In genomic region chr4:175954685-175955084, GRCh38 we compare ENCODE assay signal across 22 cellular contexts.
DNase-seq lines count a peak whose midpoint lies in the region; ATAC-seq, FAIRE-seq and TF ChIP-seq lines count a peak whose summit lies in the region.
"Had no signal": no experiment of that assay in that cellular context is flagged by ENCODE, and none has a peak within 500 bp of the region (broad histone marks: within the 10 kb centered on the region; RNA-seq: fewer than 3 reads in every experiment).

No MANE protein-coding gene starts in this region.

- H3K27ac ChIP-seq in right lobe of liver (no peak overlapping the region), HepG2 (ENCODE audit: extremely low read length, insufficient read depth, low read length) (no peak overlapping the region), adrenal gland (no peak overlapping the region), neural progenitor cell (no peak overlapping the region), Peyer's patch (no peak overlapping the region), transverse colon (no peak overlapping the region)
- H3K27ac ChIP-seq: A549; BLaER1 treated with 17β-estradiol and CSF1 and Interleukin-3, amounts not matched to agents 10 nM and 100 nM; SK-N-MC had no signal

- peak overlapping the region; percentile 65 for H3K27ac Mint-ChIP-seq in neural progenitor cell
- H3K27ac Mint-ChIP-seq: CD4-positive, alpha-beta T cell had no signal

- H3K4me2 ChIP-seq in HepG2 (ENCODE audit: low read depth, low read length): no peak overlapping the region
- H3K4me2 ChIP-seq in neural progenitor cell: no peak overlapping the region
- H3K4me2 ChIP-seq: A549; BLaER1 treated with 17β-estradiol and CSF1 and Interleukin-3, amounts not matched to agents 10 nM and 100 nM had no signal

- intact Hi-C loops in right lobe of liver (cut with DNase I) (no loop called here), HepG2 (cut with micrococcal nuclease; ENCODE audit: unreplicated experiment) (no loop called here), adrenal gland (cut with DNase I) (no loop called here), transverse colon (cut with DNase I; ENCODE audit: low total_unique reads) (no loop called here), left colon (cut with DNase I, micrococcal nuclease) (no loop called here)

- H3K36me3 Mint-ChIP-seq in neural progenitor cell: no peaks in the 10 kb centered on the region

- H3K4me1 ChIP-seq in right lobe of liver (no peaks in the 10 kb centered on the region), HepG2 (ENCODE audit: insufficient read depth, low read length) (no peaks in the 10 kb centered on the region), adrenal gland (replicated peaks in 1 of 2) (no peaks in the 10 kb centered on the region), neural progenitor cell (no peaks in the 10 kb centered on the region), Peyer's patch (no peaks in the 10 kb centered on the region), transverse colon (peaks cover 0 to 3% (median 0%) of the 10 kb centered on the region in 4 donors)
- H3K4me1 ChIP-seq: A549; BLaER1 treated with 17β-estradiol and CSF1 and Interleukin-3, amounts not matched to agents 10 nM and 100 nM had no signal

- H3K4me1 Mint-ChIP-seq in neural progenitor cell: peaks cover 3% of the 10 kb centered on the region

- H3K27me3 Mint-ChIP-seq in neural progenitor cell (ENCODE audit: insufficient read depth, low read depth): no peaks in the 10 kb centered on the region

- H4K20me1 ChIP-seq in HepG2 (ENCODE audit: insufficient read depth, low read length) (no peaks in the 10 kb centered on the region), neural progenitor cell (ENCODE audit: low read depth) (no peaks in the 10 kb centered on the region)
- H4K20me1 ChIP-seq: BLaER1 treated with 17β-estradiol and CSF1 and Interleukin-3, amounts not matched to agents 10 nM and 100 nM had no signal

- FAIRE-seq in HepG2 (lab: Jason Lieb, UNC): no peak
- FAIRE-seq: A549, GM12892, H54, RCC 7860 had no signal

- POLR2A ChIA-PET in HepG2 (lab: Yijun Ruan, JAX): no interaction called here

- H3K4me3 ChIP-seq in right lobe of liver (no peak overlapping the region), HepG2 (replicated peaks in 1 of 3; ENCODE audit: insufficient read depth in 1 of 3, low read depth in 2 of 3, low read length in 3 of 3) (no peak overlapping the region), adrenal gland (no peak overlapping the region), neural progenitor cell (no peak overlapping the region), Peyer's patch (no peak overlapping the region), transverse colon (no peak overlapping the region)
- H3K4me3 ChIP-seq: A549; BLaER1 treated with 17β-estradiol and CSF1 and Interleukin-3, amounts not matched to agents 10 nM and 100 nM; SK-N-MC had no signal

- TF ChIP-seq CTCF in right lobe of liver (IDR thresholded peaks at IDR 0.05): no peak
- TF ChIP-seq CTCF in HepG2 (CRISPR knock-in tag; IDR thresholded peaks at IDR 0.05): no peak
- TF ChIP-seq CTCF in adrenal gland (IDR thresholded peaks at IDR 0.05): no peak
- no peak for TF ChIP-seq CTCF in neural progenitor cell (IDR thresholded peaks at IDR 0.05)
- no peak for TF ChIP-seq CTCF in Peyer's patch (IDR thresholded peaks at IDR 0.05)
- no peak for TF ChIP-seq CTCF in transverse colon (IDR thresholded peaks at IDR 0.05)

- H3K4me3 Mint-ChIP-seq in neural progenitor cell: no peak overlapping the region
- H3K4me3 Mint-ChIP-seq: CD4-positive, alpha-beta T cell had no signal

- no peak for TF ChIP-seq RAD21 in HepG2 (CRISPR knock-in tag; IDR thresholded peaks at IDR 0.05)

- TF ChIP-seq EP300 in HepG2 (IDR thresholded peaks at IDR 0.05; ENCODE audit: low read depth in 2 of 2, low read length in 2 of 2) (no peak), HepG2 (CRISPR knock-in tag; IDR thresholded peaks at IDR 0.05; ENCODE audit: borderline replicate concordance) (no peak), transverse colon (IDR thresholded peaks at IDR 0.05; ENCODE audit: low read depth) (no peak)

- H3K79me2 ChIP-seq in HepG2 (ENCODE audit: insufficient read depth, low read length) (no peaks in the 10 kb centered on the region), neural progenitor cell (ENCODE audit: low read depth) (no peaks in the 10 kb centered on the region)

- no peaks in the 10 kb centered on the region for H3K27me3 ChIP-seq in right lobe of liver
- no peaks in the 10 kb centered on the region; a peak in 1 of 5 replicates for H3K27me3 ChIP-seq in HepG2 (ENCODE audit: control insufficient read depth in 1 of 2, insufficient read depth in 2 of 2, low read length in 2 of 2)
- no peaks in the 10 kb centered on the region for H3K27me3 ChIP-seq in adrenal gland
- H3K27me3 ChIP-seq in neural progenitor cell: no peaks in the 10 kb centered on the region
- H3K27me3 ChIP-seq in Peyer's patch: no peaks in the 10 kb centered on the region
- no peaks in the 10 kb centered on the region for H3K27me3 ChIP-seq in transverse colon
- H3K27me3 ChIP-seq: BLaER1 treated with 17β-estradiol and CSF1 and Interleukin-3, amounts not matched to agents 10 nM and 100 nM had no signal

- in situ Hi-C loops in HepG2 (cut with HindIII; ENCODE audit: extremely low pct_ligation_motif_present, low pct_unique_long_range_greater_than_20kb): no loop called here
- in situ Hi-C loops in transverse colon (cut with MboI; ENCODE audit: low pct_ligation_motif_present in 1 of 4, low pct_unique_long_range_greater_than_20kb in 1 of 4, low sequenced_read_pairs in 3 of 4): no loop called here

- no peak for DNase-seq in right lobe of liver
- no peak for DNase-seq in HepG2 (ENCODE audit: low spot score)
- peak in 4 of 7 donors; percentile 14 to 56 (median 19) for DNase-seq in adrenal gland
- DNase-seq in neural progenitor cell (ENCODE audit: low spot score): no peak
- DNase-seq in Peyer's patch: no peak
- DNase-seq in transverse colon: no peak
- DNase-seq in left colon: no peak
- DNase-seq: CD4-positive, alpha-beta T cell; DMS79; NCI-H1092 treated with DMSO at 0.1 percent for 48 hours; NCI-H1436; NCI-H187; NCI-H2081 treated with DMSO at 0.1 percent for 48 hours; NCI-H446 treated with DMSO at 0.1 percent for 48 hours; SIG-M5; SW 1271 had no signal

- BruUV-seq in HepG2 (replicated peaks; lab: Mats Ljungman, UMichigan): no TSS peak

- WGBS in right lobe of liver (ENCODE audit: insufficient coverage, low coverage, low lambda C conversion rate, missing lambda C conversion rate): 54% methylated on average over 3 of the region's 3 CpGs
- WGBS in HepG2 (ENCODE audit: low lambda C conversion rate): 3% methylated on average over 3 of the region's 3 CpGs
- WGBS in adrenal gland, 4 donors: 63 to 81% (median 70%) methylated on average over 3 of the region's 3 CpGs
- 71 to 79% methylated on average over 3 of the region's 3 CpGs for WGBS in transverse colon (ENCODE audit: low coverage in 1 of 2), 2 donors

- peaks cover 4% of the 10 kb centered on the region for H3K9me3 Mint-ChIP-seq in neural progenitor cell
- H3K9me3 Mint-ChIP-seq: CD4-positive, alpha-beta T cell had no signal

- H3K9me3 ChIP-seq in right lobe of liver (no peaks in the 10 kb centered on the region), HepG2 (ENCODE audit: low read length) (no peaks in the 10 kb centered on the region), adrenal gland (replicated peaks in 1 of 3) (peaks cover 0 to 7% (median 0%) of the 10 kb centered on the region in 3 donors), neural progenitor cell (ENCODE audit: low read depth) (no peaks in the 10 kb centered on the region), Peyer's patch (no peaks in the 10 kb centered on the region), transverse colon (no peaks in the 10 kb centered on the region)
- H3K9me3 ChIP-seq: A549; BLaER1 treated with 17β-estradiol and CSF1 and Interleukin-3, amounts not matched to agents 10 nM and 100 nM had no signal

- ATAC-seq in right lobe of liver: peak in 3 of 4 donors; percentile 35 to 75 (median 64)
- no peak for ATAC-seq in HepG2
- no peak for ATAC-seq in left colon

- no peak overlapping the region for H3K9ac ChIP-seq in HepG2 (ENCODE audit: insufficient read depth, low read depth, low read length)
- no peak overlapping the region for H3K9ac ChIP-seq in neural progenitor cell
- H3K9ac ChIP-seq: BLaER1 treated with 17β-estradiol and CSF1 and Interleukin-3, amounts not matched to agents 10 nM and 100 nM had no signal

- TF ChIP-seq POLR2A in right lobe of liver (IDR thresholded peaks at IDR 0.05) (no peak), HepG2 (IDR thresholded peaks at IDR 0.05; ENCODE audit: insufficient read depth in 1 of 2, low read depth in 2 of 2, low read length in 2 of 2) (no peak), adrenal gland (IDR thresholded peaks at IDR 0.05) (no peak), Peyer's patch (IDR thresholded peaks at IDR 0.05) (no peak), transverse colon (IDR thresholded peaks at IDR 0.05) (no peak)

- no peak overlapping the region for H2AFZ ChIP-seq in HepG2 (ENCODE audit: low read length)
- H2AFZ ChIP-seq in neural progenitor cell (replicated peaks): no peak overlapping the region

- CTCF ChIA-PET in HepG2 (lab: Yijun Ruan, JAX; ENCODE audit: low intra/inter-chr PET ratio, low total read pairs): no interaction called here

- H3K36me3 ChIP-seq in right lobe of liver: no peaks in the 10 kb centered on the region
- H3K36me3 ChIP-seq in HepG2 (replicated peaks in 1 of 2; ENCODE audit: control insufficient read depth in 1 of 2, insufficient read depth in 2 of 2, low read length in 2 of 2): no peaks in the 10 kb centered on the region
- no peaks in the 10 kb centered on the region for H3K36me3 ChIP-seq in adrenal gland (replicated peaks in 1 of 2)
- no peaks in the 10 kb centered on the region for H3K36me3 ChIP-seq in neural progenitor cell
- no peaks in the 10 kb centered on the region for H3K36me3 ChIP-seq in Peyer's patch
- H3K36me3 ChIP-seq in transverse colon: no peaks in the 10 kb centered on the region
- H3K36me3 ChIP-seq: BLaER1 treated with 17β-estradiol and CSF1 and Interleukin-3, amounts not matched to agents 10 nM and 100 nM had no signal

- H3F3A ChIP-seq in neural progenitor cell (ENCODE audit: low read depth): no peaks in the 10 kb centered on the region

TF ChIP-seq in HepG2, 621 proteins besides CTCF, POLR2A, EP300 and RAD21 (continues in another document):
- TF ChIP-seq ZNF580 (CRISPR knock-in tag; IDR thresholded peaks at IDR 0.05; ENCODE audit: borderline replicate concordance, low read depth) (no peak), GATAD1 (CRISPR knock-in tag; IDR thresholded peaks at IDR 0.05) (no peak), PLSCR1 (CRISPR knock-in tag; IDR thresholded peaks at IDR 0.05; ENCODE audit: borderline replicate concordance) (no peak), ZNF550 (CRISPR knock-in tag; IDR thresholded peaks at IDR 0.05; ENCODE audit: borderline replicate concordance) (no peak)

Comparison
In these comparisons a context has a peak if more than half of its experiments do, and no peak if none do; other contexts are left out.
1. ATAC-seq: peak in right lobe of liver (3 of 4); none in HepG2 (single experiment) and left colon (single experiment).
2. DNase-seq: peak in adrenal gland (4 of 7); none in right lobe of liver (0 of 3), HepG2 (single experiment), neural progenitor cell (single experiment), Peyer's patch (0 of 3), transverse colon (single experiment) and left colon (0 of 2).